Comparison of ENCODE assay signal across 11 cellular contexts in the genomic region with DNA sequence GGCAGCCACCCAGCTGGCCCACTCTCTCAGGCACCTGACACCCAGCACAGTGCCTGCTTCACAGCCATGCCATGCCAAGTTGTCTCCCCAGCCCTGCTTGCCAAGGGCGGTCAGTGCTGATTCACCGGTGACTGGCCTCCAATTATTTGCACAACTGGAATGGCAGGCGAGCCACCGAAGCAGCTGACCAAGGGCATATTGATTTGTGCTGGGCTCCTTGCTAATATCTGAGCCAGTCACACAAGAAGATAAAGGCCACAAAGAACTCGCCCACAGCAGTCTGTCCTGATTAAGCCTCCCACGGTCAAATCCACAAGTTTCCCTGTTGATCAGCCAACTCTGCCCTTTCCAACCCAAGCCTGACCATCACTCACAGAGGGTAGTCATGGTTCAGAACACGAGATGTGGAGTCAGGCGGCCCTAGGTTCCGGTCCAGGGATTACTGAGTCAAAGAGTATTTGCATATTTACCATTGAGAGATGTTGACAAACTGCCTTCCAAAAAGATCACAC. TPM values are rescaled to one million over a fixed set of nuclear protein-coding genes. Genes with fewer than 3 reads are reported as not detected.
DNase-seq lines count a peak whose midpoint lies in the region; ATAC-seq, FAIRE-seq and TF ChIP-seq lines count a peak whose summit lies in the region.
"Had no signal": no experiment of that assay in that cellular context is flagged by ENCODE, and none has a peak within 500 bp of the region (broad histone marks: within the 10 kb centered on the region; RNA-seq: fewer than 3 reads in every experiment).

No MANE protein-coding gene starts in this region.

- H3K4me2 ChIP-seq in K562 (ENCODE audit: insufficient read depth, low read length) (no peak overlapping the region), mesenchymal stem cell (ENCODE audit: low read length, poor library complexity, severe bottlenecking) (no peak overlapping the region)

- no peak overlapping the region for H3K14ac ChIP-seq in mesenchymal stem cell (ENCODE audit: low read length in 2 of 2)

- no peak overlapping the region for H3K27ac ChIP-seq in CD4-positive, alpha-beta T cell (ENCODE audit: low read depth, low read length)
- H3K27ac ChIP-seq in K562 (ENCODE audit: extremely low read depth, low read depth, low read length) = no peak overlapping the region
- H3K27ac ChIP-seq in mesenchymal stem cell (ENCODE audit: low read length, poor library complexity, severe bottlenecking) = no peak overlapping the region

- no peaks in the 10 kb centered on the region for H4K20me1 ChIP-seq in K562 (replicated peaks; ENCODE audit: control insufficient read depth, insufficient read depth, low read length)

- no peak for TF ChIP-seq EP300 in K562 (IDR thresholded peaks at IDR 0.05; ENCODE audit: low read length)

- H2AFZ ChIP-seq in K562 (ENCODE audit: low read depth, low read length) (no peak overlapping the region), mesenchymal stem cell (ENCODE audit: low read depth, low read length) (no peak overlapping the region)

- H3K27ac Mint-ChIP-seq in CD4-positive, alpha-beta T cell = peak overlapping the region; percentile 28
- H3K27ac Mint-ChIP-seq in activated naive CD8-positive, alpha-beta T cell treated with anti-CD3 and anti-CD28 coated beads for 36 hours = no peak overlapping the region

- H3K18ac ChIP-seq in mesenchymal stem cell (ENCODE audit: low read depth in 1 of 2, low read length in 2 of 2) = no peak overlapping the region

- CTCF ChIA-PET in CD4-positive, alpha-beta T cell (lab: Charles Lee) = no interaction called here
- CTCF ChIA-PET in K562 (lab: Yijun Ruan, JAX; ENCODE audit: low intra/inter-chr PET ratio) = no interaction called here

- H3K27me3 Mint-ChIP-seq in CD4-positive, alpha-beta T cell = no peaks in the 10 kb centered on the region
- H3K27me3 Mint-ChIP-seq in activated naive CD8-positive, alpha-beta T cell treated with anti-CD3 and anti-CD28 coated beads for 36 hours = no peaks in the 10 kb centered on the region

- H4K8ac ChIP-seq in mesenchymal stem cell (ENCODE audit: low read length) = no peak overlapping the region

- no peak overlapping the region for H2BK120ac ChIP-seq in mesenchymal stem cell (ENCODE audit: low read depth, low read length)

- in situ Hi-C loops in K562 (cut with MboI) = no loop called here

- H3K4me3 Mint-ChIP-seq in CD4-positive, alpha-beta T cell = no peak overlapping the region
- H3K4me3 Mint-ChIP-seq in activated naive CD8-positive, alpha-beta T cell treated with anti-CD3 and anti-CD28 coated beads for 36 hours = no peak overlapping the region

- no peaks in the 10 kb centered on the region for H3K9me3 ChIP-seq in CD4-positive, alpha-beta T cell (ENCODE audit: control insufficient read depth, low read length)
- H3K9me3 ChIP-seq in K562 (replicated peaks; ENCODE audit: control insufficient read depth, insufficient read depth, low read depth, low read length) (no peaks in the 10 kb centered on the region), mesenchymal stem cell (ENCODE audit: control insufficient read depth, low read length) (no peaks in the 10 kb centered on the region)

- TF ChIP-seq POLR2A in K562 (conservative IDR thresholded peaks at IDR 0.05) = no peak

- H2BK15ac ChIP-seq in mesenchymal stem cell (ENCODE audit: low read depth, poor library complexity, severe bottlenecking) = no peak overlapping the region

- no peaks in the 10 kb centered on the region for H3K9me3 Mint-ChIP-seq in CD4-positive, alpha-beta T cell
- H3K9me3 Mint-ChIP-seq in activated naive CD8-positive, alpha-beta T cell treated with anti-CD3 and anti-CD28 coated beads for 36 hours = no peaks in the 10 kb centered on the region

- no peak for FAIRE-seq in K562 (lab: Jason Lieb, UNC)

- no peak overlapping the region for H2BK12ac ChIP-seq in mesenchymal stem cell (ENCODE audit: low read length in 2 of 2)

- TF ChIP-seq CTCF in CD4-positive, alpha-beta T cell (IDR thresholded peaks at IDR 0.05) = no peak
- TF ChIP-seq CTCF in K562 (IDR thresholded peaks at IDR 0.05 in 2 of 3, conservative IDR thresholded peaks at IDR 0.05 in 1 of 3; ENCODE audit: insufficient read depth in 2 of 3, low read depth in 1 of 3, low read length in 3 of 3) = no peak

- WGBS in K562 (ENCODE audit: insufficient coverage, low coverage, missing lambda C conversion rate) = 37% methylated on average over 9 of the region's 9 CpGs
- 92% methylated on average over 9 of the region's 9 CpGs for WGBS in mesenchymal stem cell

- no peak for ATAC-seq in CD4-positive, alpha-beta T cell (ENCODE audit: poor library complexity)
- ATAC-seq in K562 = no peak

- H2BK5ac ChIP-seq in mesenchymal stem cell (ENCODE audit: low read depth, low read length, poor library complexity, severe bottlenecking) = no peak overlapping the region

- H3K36me3 ChIP-seq in K562 (ENCODE audit: control insufficient read depth, insufficient read depth, low read length) (no peaks in the 10 kb centered on the region), mesenchymal stem cell (ENCODE audit: control insufficient read depth in 1 of 2, insufficient read depth in 2 of 2, low read depth in 1 of 2, low read length in 2 of 2) (no peaks in the 10 kb centered on the region)

- H3K4me1 ChIP-seq in K562 (replicated peaks in 1 of 2; ENCODE audit: control insufficient read depth in 2 of 2, insufficient read depth in 2 of 2, low read length in 2 of 2) = peaks cover 21% of the 10 kb centered on the region in 2 experiments; a peak in 4 of 5 replicates
- peaks cover 6% of the 10 kb centered on the region for H3K4me1 ChIP-seq in mesenchymal stem cell (ENCODE audit: control insufficient read depth, insufficient read depth, low read depth, low read length)

- peaks cover 62% of the 10 kb centered on the region for H3K4me1 Mint-ChIP-seq in CD4-positive, alpha-beta T cell (ENCODE audit: low read depth)
- H3K4me1 Mint-ChIP-seq in activated naive CD8-positive, alpha-beta T cell treated with anti-CD3 and anti-CD28 coated beads for 36 hours = peaks cover 38% of the 10 kb centered on the region

- no peaks in the 10 kb centered on the region for H3K79me1 ChIP-seq in mesenchymal stem cell (replicated peaks; ENCODE audit: low read length, poor library complexity, severe bottlenecking)

- BruUV-seq in K562 (replicated peaks; lab: Mats Ljungman, UMichigan) = no TSS peak

- no peaks in the 10 kb centered on the region for H3K27me3 ChIP-seq in CD4-positive, alpha-beta T cell (ENCODE audit: control insufficient read depth, insufficient read depth, low read length)
- H3K27me3 ChIP-seq in K562 (ENCODE audit: control insufficient read depth in 2 of 2, insufficient read depth in 2 of 2, low read length in 2 of 2) (no peaks in the 10 kb centered on the region), mesenchymal stem cell (ENCODE audit: control insufficient read depth in 1 of 2, insufficient read depth in 1 of 2, low read length in 2 of 2) (peaks cover 0 to 5% of the 10 kb centered on the region in 2 experiments)

- intact Hi-C loops in CD4-positive, alpha-beta T cell (cut with DNase I, micrococcal nuclease) = no loop called here
- intact Hi-C loops in K562 (cut with micrococcal nuclease) = no loop called here

- no peak overlapping the region for H2AK5ac ChIP-seq in mesenchymal stem cell (ENCODE audit: low read length, severe bottlenecking)

- H3K4me3 ChIP-seq in K562 = no peak overlapping the region
- H3K4me3 ChIP-seq in mesenchymal stem cell (ENCODE audit: insufficient read depth in 1 of 2, low read depth in 1 of 2, low read length in 2 of 2) = no peak overlapping the region

- no peaks in the 10 kb centered on the region for H3K79me2 ChIP-seq in K562 (ENCODE audit: control insufficient read depth, insufficient read depth, low read length)

- H3K9ac ChIP-seq in K562 (ENCODE audit: insufficient read depth in 1 of 2, low read depth in 2 of 2, low read length in 2 of 2) (peak overlapping the region in 1 of 2 experiments; percentile 78; a peak in 2 of 4 replicates), mesenchymal stem cell (ENCODE audit: low read length) (peak overlapping the region; percentile 25)

- no peaks in the 10 kb centered on the region for H3K36me3 Mint-ChIP-seq in CD4-positive, alpha-beta T cell (ENCODE audit: low read depth)
- no peaks in the 10 kb centered on the region for H3K36me3 Mint-ChIP-seq in activated naive CD8-positive, alpha-beta T cell treated with anti-CD3 and anti-CD28 coated beads for 36 hours

- no peak overlapping the region for H4K91ac ChIP-seq in mesenchymal stem cell (ENCODE audit: low read length)

- no peaks in the 10 kb centered on the region for H3K9me1 ChIP-seq in K562 (ENCODE audit: control insufficient read depth, insufficient read depth, low read length)

- POLR2A ChIA-PET in CD4-positive, alpha-beta T cell (lab: Charles Lee) = no interaction called here
- POLR2A ChIA-PET in K562 (lab: Yijun Ruan, JAX) = interaction anchor here (0.7 kb wide), 1 partner anchor 32 kb away, joined by 3 read pairs; no protein-coding TSS in a partner anchor

- H3K23ac ChIP-seq in mesenchymal stem cell (ENCODE audit: low read length in 2 of 2) = no peak overlapping the region

- no peak for TF ChIP-seq RAD21 in K562 (CRISPR knock-in tag; conservative IDR thresholded peaks at IDR 0.05 in 1 of 2, IDR thresholded peaks at IDR 0.05 in 1 of 2)

- H3K4ac ChIP-seq in mesenchymal stem cell (ENCODE audit: low read depth in 1 of 2, low read length in 2 of 2) = no peak overlapping the region

- no peak for DNase-seq in CD4-positive, alpha-beta T cell
- DNase-seq in HPDE6-E6E7 (ENCODE audit: extremely low spot score) = peak; percentile 76
- no peak for DNase-seq in K562 (ENCODE audit: extremely low read depth in 1 of 4, low spot score in 3 of 4)
- no peak for DNase-seq in mesenchymal stem cell
- no peak for DNase-seq in stimulated activated CD4-positive, alpha-beta T cell treated with anti-CD3 and anti-CD28 coated beads, Interleukin-2, amount 100 ng/mL, for 48 hours
- no peak for DNase-seq in mesenteric fat pad (ENCODE audit: low spot score)
- no peak for DNase-seq in activated naive CD8-positive, alpha-beta T cell treated with anti-CD3 and anti-CD28 coated beads for 36 hours
- DNase-seq in NCI-H2196 (lab: John Stamatoyannopoulos, UW; ENCODE audit: unreplicated experiment) = no peak
- DNase-seq: cerebellar nuclear complex, DMS153, NCI-H1105 treated with DMSO at 0.1 percent for 48 hours had no signal

RNA-seq across cellular contexts. Expression of a gene that starts 6.4 kb away (rescaled TPM):
- 100 to 1,000 TPM; 440 to 463 TPM for total RNA-seq in CD4-positive, alpha-beta T cell
- 18.1 and 34.4 TPM in 2 replicates for total RNA-seq in K562 (2011; cell fraction: chromatin; rRNA removed; ENCODE audit: low replicate concordance)
- 13.4 and 13.5 TPM in 2 replicates for total RNA-seq in K562 (2011; cell fraction: nucleolus; rRNA removed)
- total RNA-seq in K562 (2011; cell fraction: nucleoplasm; rRNA removed) = 17.2 and 24.7 TPM in 2 replicates
- total RNA-seq in K562 (2014; rRNA removed) (2.1 and 4.5 TPM in 2 replicates), K562 (2014; rRNA removed; fragmentation: Illumina TruSeq; extraction: Trizol) (1.6 and 2.3 TPM in 2 replicates), K562 (2015; rRNA removed; fragmentation: Illumina TruSeq; extraction: Trizol) (2.8 and 4.1 TPM in 2 replicates), K562 (2021) (11.2 and 16.7 TPM in 2 replicates), mesenteric fat pad (12.8 TPM)
- polyA plus RNA-seq in K562 (2011; rRNA removed) (4.4 and 7.7 TPM in 2 replicates), K562 (2014; fragmentation: Illumina TruSeq; extraction: Trizol) (5.6 and 9.1 TPM in 2 replicates), K562 (2014; fragmentation: Nextera tagmentation; extraction: Ambion mirVana) (under 1 TPM; 0.17 to 0.25 TPM), K562 (2014; rRNA removed) (3.6 and 6.6 TPM in 2 replicates)
- polyA plus RNA-seq in K562 (2011; cell fraction: cytosol; rRNA removed) = 8.2 and 9.0 TPM in 2 replicates
- 16.1 and 16.7 TPM in 2 replicates for polyA plus RNA-seq in K562 (2011; cell fraction: nucleus; rRNA removed)
- polyA plus RNA-seq in K562 (2012) = 13.8 and 19.2 TPM in 2 replicates
- 2.1 and 2.7 TPM in 2 replicates for polyA minus RNA-seq in K562 (2011; rRNA and poly(A)+ RNA removed)
- 3.5 and 5.9 TPM in 2 replicates for polyA minus RNA-seq in K562 (2011; cell fraction: cytosol; rRNA and poly(A)+ RNA removed)
- 4.8 and 8.4 TPM in 2 replicates for polyA minus RNA-seq in K562 (2011; cell fraction: nucleus; rRNA and poly(A)+ RNA removed)
- polyA plus RNA-seq in mesenchymal stem cell (2013, experiment 1 of 2) = 44.3 TPM
- polyA plus RNA-seq in mesenchymal stem cell (2013, experiment 2 of 2) = 42.9 TPM
- 10 to 100 TPM; 77.2 to 83.8 TPM for total RNA-seq in activated naive CD8-positive, alpha-beta T cell treated with anti-CD3 and anti-CD28 coated beads for 36 hours

RNA-seq across cellular contexts. Expression of a gene that starts 49.5 kb away (rescaled TPM):
- 10 to 100 TPM; 41.7 to 47.6 TPM for total RNA-seq in CD4-positive, alpha-beta T cell
- total RNA-seq in K562 (2011; cell fraction: chromatin; rRNA removed; ENCODE audit: low replicate concordance) = 99.6 and 215 TPM in 2 replicates
- total RNA-seq in K562 (2011; cell fraction: nucleolus; rRNA removed) = 168 and 199 TPM in 2 replicates
- total RNA-seq in K562 (2011; cell fraction: nucleoplasm; rRNA removed) = 195 and 215 TPM in 2 replicates
- total RNA-seq in K562 (2014; rRNA removed) (56.6 and 88.7 TPM in 2 replicates), K562 (2014; rRNA removed; fragmentation: Illumina TruSeq; extraction: Trizol) (48.1 and 53.8 TPM in 2 replicates), K562 (2015; rRNA removed; fragmentation: Illumina TruSeq; extraction: Trizol) (71.1 and 73.4 TPM in 2 replicates), K562 (2021) (95.3 and 102 TPM in 2 replicates), mesenteric fat pad (20.9 TPM)
- polyA plus RNA-seq in K562 (2011; rRNA removed) (93.8 and 101 TPM in 2 replicates), K562 (2014; fragmentation: Illumina TruSeq; extraction: Trizol) (126 and 142 TPM in 2 replicates), K562 (2014; fragmentation: Nextera tagmentation; extraction: Ambion mirVana) (10 to 100 TPM; 43.5 to 69.3 TPM), K562 (2014; rRNA removed) (104 and 107 TPM in 2 replicates)
- polyA plus RNA-seq in K562 (2011; cell fraction: cytosol; rRNA removed) = 131 and 200 TPM in 2 replicates
- polyA plus RNA-seq in K562 (2011; cell fraction: nucleus; rRNA removed) = 142 and 205 TPM in 2 replicates
- polyA plus RNA-seq in K562 (2012) = 83.9 and 86.2 TPM in 2 replicates
- 54.4 and 75.4 TPM in 2 replicates for polyA minus RNA-seq in K562 (2011; rRNA and poly(A)+ RNA removed)
- 56.3 and 59.9 TPM in 2 replicates for polyA minus RNA-seq in K562 (2011; cell fraction: cytosol; rRNA and poly(A)+ RNA removed)
- polyA minus RNA-seq in K562 (2011; cell fraction: nucleus; rRNA and poly(A)+ RNA removed) = 64.1 and 85.1 TPM in 2 replicates
- 29.7 TPM for polyA plus RNA-seq in mesenchymal stem cell (2013, experiment 1 of 2)
- 30.1 TPM for polyA plus RNA-seq in mesenchymal stem cell (2013, experiment 2 of 2)
- total RNA-seq in activated naive CD8-positive, alpha-beta T cell treated with anti-CD3 and anti-CD28 coated beads for 36 hours = 10 to 100 TPM; 55.4 to 57.6 TPM

RNA-seq across cellular contexts. Expression of a gene that starts 56.6 kb away (rescaled TPM):
- 1 to 10 TPM; 2.9 to 3.3 TPM for total RNA-seq in CD4-positive, alpha-beta T cell
- total RNA-seq in K562 (2011; cell fraction: chromatin; rRNA removed; ENCODE audit: low replicate concordance) = 4.2 and 9.4 TPM in 2 replicates
- 7.7 and 10.1 TPM in 2 replicates for total RNA-seq in K562 (2011; cell fraction: nucleolus; rRNA removed)
- 4.3 and 4.5 TPM in 2 replicates for total RNA-seq in K562 (2011; cell fraction: nucleoplasm; rRNA removed)
- total RNA-seq in K562 (2014; rRNA removed) (2.5 and 3.1 TPM in 2 replicates), K562 (2014; rRNA removed; fragmentation: Illumina TruSeq; extraction: Trizol) (0.80 and 1.2 TPM in 2 replicates), K562 (2015; rRNA removed; fragmentation: Illumina TruSeq; extraction: Trizol) (0.58 and 1.3 TPM in 2 replicates), K562 (2021) (3.0 and 3.7 TPM in 2 replicates), mesenteric fat pad (2.2 TPM)
- polyA plus RNA-seq in K562 (2011; rRNA removed) (1.2 and 1.6 TPM in 2 replicates), K562 (2014; fragmentation: Illumina TruSeq; extraction: Trizol) (0.82 and 1.2 TPM in 2 replicates), K562 (2014; fragmentation: Nextera tagmentation; extraction: Ambion mirVana) (under 1 TPM; 0.18 to 0.41 TPM), K562 (2014; rRNA removed) (4.3 and 4.8 TPM in 2 replicates)
- polyA plus RNA-seq in K562 (2011; cell fraction: cytosol; rRNA removed) = 1.8 and 2.2 TPM in 2 replicates
- 12.7 and 14.3 TPM in 2 replicates for polyA plus RNA-seq in K562 (2011; cell fraction: nucleus; rRNA removed)
- polyA plus RNA-seq in K562 (2012) = 1.7 and 5.0 TPM in 2 replicates
- polyA minus RNA-seq in K562 (2011; rRNA and poly(A)+ RNA removed) = 0.75 TPM in 1 of 2 replicates, not detected in the other
- 3.0 TPM in 1 of 2 replicates, not detected in the other for polyA minus RNA-seq in K562 (2011; cell fraction: cytosol; rRNA and poly(A)+ RNA removed)
- polyA minus RNA-seq in K562 (2011; cell fraction: nucleus; rRNA and poly(A)+ RNA removed) = 2.6 TPM in 2 replicates
- polyA plus RNA-seq in mesenchymal stem cell (2013, experiment 1 of 2) = 2.0 TPM
- 1.8 TPM for polyA plus RNA-seq in mesenchymal stem cell (2013, experiment 2 of 2)
- total RNA-seq in activated naive CD8-positive, alpha-beta T cell treated with anti-CD3 and anti-CD28 coated beads for 36 hours = 1 to 10 TPM; 2.3 to 3.2 TPM

Comparison
In these comparisons a context has a peak if more than half of its experiments do, and no peak if none do; other contexts are left out.
1. RNA of a gene that starts 6.4 kb away (total RNA-seq): 440 to 463 TPM in CD4-positive, alpha-beta T cell; 77.2 to 83.8 TPM in activated naive CD8-positive, alpha-beta T cell treated with anti-CD3 and anti-CD28 coated beads for 36 hours, 12.8 TPM in mesenteric fat pad (single experiment) and 1.6 to 34.4 TPM in K562; every median in the first group is over 4 times any median in the second.